In genomic region chr19:662207-662961, GRCh38 we compare ENCODE assay signal across 8 cellular contexts. TPM values are rescaled to one million over a fixed set of nuclear protein-coding genes. Genes with fewer than 3 reads are reported as not detected.
DNase-seq lines count a peak whose midpoint lies in the region; ATAC-seq and TF ChIP-seq lines count a peak whose summit lies in the region.

No MANE protein-coding gene starts in this region.

- H2BK15ac ChIP-seq in neuronal stem cell (ENCODE audit: low read length) = no peak overlapping the region

- peak overlapping the region; percentile 92 for H3K27ac ChIP-seq in MM.1S (ENCODE audit: low read length)
- H3K27ac ChIP-seq in neuronal stem cell (replicated peaks; ENCODE audit: low read length) = no peak overlapping the region

- H3K9me3 ChIP-seq in MM.1S (replicated peaks; ENCODE audit: insufficient read depth, low read length) (no peaks in the 10 kb centered on the region), neuronal stem cell (replicated peaks in 1 of 2; ENCODE audit: control insufficient read depth in 2 of 2, insufficient read depth in 1 of 2, low read depth in 1 of 2, low read length in 2 of 2) (peaks cover 6 to 9% of the 10 kb centered on the region in 2 donors)

- peaks cover 19% of the 10 kb centered on the region for H3K4me1 ChIP-seq in MM.1S (ENCODE audit: low read length)
- peaks cover 14 to 16% of the 10 kb centered on the region in 2 donors for H3K4me1 ChIP-seq in neuronal stem cell (ENCODE audit: control insufficient read depth in 2 of 2, insufficient read depth in 1 of 2, low read depth in 1 of 2, low read length in 2 of 2)

- H2AK5ac ChIP-seq in neuronal stem cell (ENCODE audit: low read depth, low read length) = peak overlapping the region; percentile 87

- peaks cover 30% of the 10 kb centered on the region for H3F3A ChIP-seq in MM.1S (ENCODE audit: insufficient read depth, low read length)

- H3K27me3 Mint-ChIP-seq in CD14-positive monocyte (ENCODE audit: low read depth in 3 of 3) (peaks cover 0 to 1% (median 0%) of the 10 kb centered on the region in 3 donors), type B pancreatic cell (no peaks in the 10 kb centered on the region)

- H3K4me3 Mint-ChIP-seq in CD14-positive monocyte (peak overlapping the region; percentile 91 to 97), type B pancreatic cell (peak overlapping the region; percentile 87)

- H3K4me1 Mint-ChIP-seq in CD14-positive monocyte = peaks cover 55% of the 10 kb centered on the region
- H3K4me1 Mint-ChIP-seq in type B pancreatic cell (ENCODE audit: unreplicated experiment) = peaks cover 14% of the 10 kb centered on the region

- H3K36me3 ChIP-seq in MM.1S (replicated peaks; ENCODE audit: insufficient read depth, low read length) (peaks cover 10% of the 10 kb centered on the region; the same call in 1 of the 2 replicates), neuronal stem cell (replicated peaks in 1 of 2; ENCODE audit: control insufficient read depth in 2 of 2, insufficient read depth in 2 of 2, low read length in 2 of 2) (peaks cover 3 to 12% of the 10 kb centered on the region in 2 donors)

- ATAC-seq in GM19397 (IDR thresholded peaks at IDR 0.05; ENCODE audit: unreplicated experiment) (peak; percentile 12), GM19467 (IDR thresholded peaks at IDR 0.05; ENCODE audit: unreplicated experiment) (no peak)

- H3K79me1 ChIP-seq in neuronal stem cell (ENCODE audit: low read depth, low read length) = peaks cover 46% of the 10 kb centered on the region

- DNase-seq in CD14-positive monocyte (ENCODE audit: low spot score) = no peak
- peak; percentile 78 for DNase-seq in MM.1S
- DNase-seq in activated CD8-positive, alpha-beta memory T cell treated with anti-CD3 and anti-CD28 coated beads, Interleukin-2, amount 50 U/mL, for 4 hours = peak; percentile 78
- peak; percentile 60 to 65 for DNase-seq in erythroblast (lab: John Stamatoyannopoulos, UW)
- DNase-seq in neuronal stem cell (ENCODE audit: low spot score) = no peak
- DNase-seq in type B pancreatic cell (ENCODE audit: extremely low spot score, unreplicated experiment) = no peak

- peak overlapping the region; percentile 99 for H3K18ac ChIP-seq in neuronal stem cell (ENCODE audit: low read length)

- H3K79me2 ChIP-seq in MM.1S (ENCODE audit: low read length) = peaks cover 59% of the 10 kb centered on the region

- H3K4me3 ChIP-seq in MM.1S (ENCODE audit: low read length) (peak overlapping the region; percentile 90), neuronal stem cell (ENCODE audit: low read length in 2 of 2) (peak overlapping the region; percentile 71 to 95)

- H2AFZ ChIP-seq in MM.1S (ENCODE audit: low read length) (no peak overlapping the region), neuronal stem cell (ENCODE audit: low read length) (peak overlapping the region; percentile 84)

- no peak overlapping the region for H2BK120ac ChIP-seq in neuronal stem cell (ENCODE audit: low read depth, low read length)

- no peak overlapping the region for H4K8ac ChIP-seq in neuronal stem cell (ENCODE audit: low read depth, low read length)

- intact Hi-C loops in CD14-positive monocyte (cut with micrococcal nuclease) = loop anchor here in 1 of 2 donors (2.0 to 5.0 kb wide), 5 partner anchors 18 to 135 kb away; partner anchors contain the start of genes BSG, POLRMT and PTBP1

- H3K27me3 ChIP-seq in MM.1S (replicated peaks; ENCODE audit: insufficient read depth, low read length) (peaks cover 17% of the 10 kb centered on the region; the same call in 1 of the 2 replicates), neuronal stem cell (ENCODE audit: control insufficient read depth in 3 of 3, insufficient read depth in 3 of 3, low read depth in 1 of 3, low read length in 3 of 3) (peaks cover 0 to 2% (median 0%) of the 10 kb centered on the region in 3 experiments)

- no peak for TF ChIP-seq POLR2A in erythroblast (IDR thresholded peaks at IDR 0.05; ENCODE audit: low read length)

- peak overlapping the region; percentile 37 for H3K4ac ChIP-seq in neuronal stem cell (ENCODE audit: low read length)

- peak overlapping the region; percentile 99 for H3K9ac ChIP-seq in MM.1S (ENCODE audit: low read length)
- peak overlapping the region; percentile 99 for H3K9ac ChIP-seq in neuronal stem cell (ENCODE audit: low read depth, low read length, poor library complexity)

- no peak overlapping the region for H4K91ac ChIP-seq in neuronal stem cell (ENCODE audit: low read depth, low read length, poor library complexity)

- H3K23ac ChIP-seq in neuronal stem cell (ENCODE audit: low read depth, low read length, poor library complexity) = peak overlapping the region; percentile 69

- peaks cover 36% of the 10 kb centered on the region for H4K20me1 ChIP-seq in MM.1S (ENCODE audit: insufficient read depth, low read length)

- H2BK5ac ChIP-seq in neuronal stem cell (ENCODE audit: low read length) = peak overlapping the region; percentile 95

- no peak overlapping the region for H2BK12ac ChIP-seq in neuronal stem cell (ENCODE audit: low read length)

- peak overlapping the region; percentile 98 for H3K4me2 ChIP-seq in MM.1S (ENCODE audit: low read depth, low read length)
- H3K4me2 ChIP-seq in neuronal stem cell (ENCODE audit: insufficient read depth, low read length, poor library complexity, severe bottlenecking) = peak overlapping the region; percentile 92

- peaks cover 1 to 18% of the 10 kb centered on the region in 2 donors for H3K36me3 Mint-ChIP-seq in CD14-positive monocyte
- no peaks in the 10 kb centered on the region for H3K36me3 Mint-ChIP-seq in type B pancreatic cell

- H3K9me3 Mint-ChIP-seq in CD14-positive monocyte = no peaks in the 10 kb centered on the region
- H3K9me3 Mint-ChIP-seq in type B pancreatic cell = no peaks in the 10 kb centered on the region

- no CpG with 5 or more reads among the region's 81 CpGs for WGBS in neuronal stem cell (ENCODE audit: extremely low coverage in 2 of 2, insufficient read length in 2 of 2, insufficient replicate concordance in 1 of 2), 2 donors

- TF ChIP-seq CTCF in CD14-positive monocyte (IDR thresholded peaks at IDR 0.05) (no peak), MM.1S (IDR thresholded peaks at IDR 0.05; ENCODE audit: low read length) (no peak), type B pancreatic cell (conservative IDR thresholded peaks at IDR 0.05) (no peak)

- H3K9me2 ChIP-seq in MM.1S (replicated peaks; ENCODE audit: insufficient read depth, low read length) = no peaks in the 10 kb centered on the region

- peak overlapping the region; percentile 86 to 96 (median 93) for H3K27ac Mint-ChIP-seq in CD14-positive monocyte
- peak overlapping the region; percentile 89 for H3K27ac Mint-ChIP-seq in type B pancreatic cell

- peak overlapping the region; percentile 99 for H3K14ac ChIP-seq in neuronal stem cell (ENCODE audit: low read length)

RNA-seq across cellular contexts. Expression of gene RNF126, which starts 0.6 kb away (rescaled TPM):
- polyA plus RNA-seq in CD14-positive monocyte = 10 to 100 TPM; 29.1 to 31.6 TPM
- polyA plus RNA-seq in neuronal stem cell (2013, experiment 1 of 2) = 59.4 TPM
- 57.6 TPM for polyA plus RNA-seq in neuronal stem cell (2013, experiment 2 of 2)
- 38.1 and 41.3 TPM in 2 replicates for total RNA-seq in type B pancreatic cell (ENCODE audit: low replicate concordance)

RNA-seq across cellular contexts. Expression of gene FSTL3, which starts 13.8 kb away (rescaled TPM):
- polyA plus RNA-seq in CD14-positive monocyte = 1 to 10 TPM; 2.5 to 5.2 TPM
- polyA plus RNA-seq in neuronal stem cell (2013, experiment 1 of 2) = 6.2 TPM
- polyA plus RNA-seq in neuronal stem cell (2013, experiment 2 of 2) = 6.2 TPM
- total RNA-seq in type B pancreatic cell (ENCODE audit: low replicate concordance) = 9.3 and 11.0 TPM in 2 replicates

RNA-seq across cellular contexts. Expression of gene FGF22, which starts 22.7 kb away (rescaled TPM):
- polyA plus RNA-seq in CD14-positive monocyte = not detected
- polyA plus RNA-seq in neuronal stem cell (2013, experiment 1 of 2) = 0.78 TPM
- polyA plus RNA-seq in neuronal stem cell (2013, experiment 2 of 2) = 0.66 TPM
- not detected in 2 replicates for total RNA-seq in type B pancreatic cell (ENCODE audit: low replicate concordance)

RNA-seq across cellular contexts. Expression of gene POLRMT, which starts 29.0 kb away (rescaled TPM):
- polyA plus RNA-seq in CD14-positive monocyte = 10 to 100 TPM; 16.2 to 17.6 TPM
- 50.0 TPM for polyA plus RNA-seq in neuronal stem cell (2013, experiment 1 of 2)
- polyA plus RNA-seq in neuronal stem cell (2013, experiment 2 of 2) = 45.6 TPM
- 52.2 and 59.8 TPM in 2 replicates for total RNA-seq in type B pancreatic cell (ENCODE audit: low replicate concordance)

RNA-seq across cellular contexts. Expression of gene PRSS57, which starts 32.9 kb away (rescaled TPM):
- 1 to 10 TPM in 1 of 2 donors, under 1 TPM in 1; 0.78 to 1.4 TPM for polyA plus RNA-seq in CD14-positive monocyte
- polyA plus RNA-seq in neuronal stem cell (2013, experiment 1 of 2) = 0.03 TPM
- 0.06 TPM for polyA plus RNA-seq in neuronal stem cell (2013, experiment 2 of 2)
- total RNA-seq in type B pancreatic cell (ENCODE audit: low replicate concordance) = not detected in 2 replicates

Comparison
In these comparisons a context has a peak if more than half of its experiments do, and no peak if none do; other contexts are left out.
1. DNase-seq: peak in MM.1S (single experiment), activated CD8-positive, alpha-beta memory T cell treated with anti-CD3 and anti-CD28 coated beads, Interleukin-2, amount 50 U/mL, for 4 hours (single experiment) and erythroblast (2 of 2); none in CD14-positive monocyte (single experiment), neuronal stem cell (single experiment) and type B pancreatic cell (single experiment).